ENCODE assay signal across 8 cellular contexts in genomic region chr20:32278199-32278643, GRCh38. TPM values are rescaled to one million over a fixed set of nuclear protein-coding genes. Genes with fewer than 3 reads are reported as not detected.
DNase-seq lines count a peak whose midpoint lies in the region; ATAC-seq and TF ChIP-seq lines count a peak whose summit lies in the region.

No MANE protein-coding gene starts in this region.

- no peaks in the 10 kb centered on the region for H3K27me3 ChIP-seq in CD4-positive, alpha-beta T cell (ENCODE audit: control insufficient read depth, insufficient read depth, low read length)
- no peaks in the 10 kb centered on the region for H3K27me3 ChIP-seq in HL-60 (ENCODE audit: insufficient read depth, poor library complexity, severe bottlenecking)
- no peaks in the 10 kb centered on the region for H3K27me3 ChIP-seq in iPS-18a (ENCODE audit: control insufficient read depth, insufficient read depth, low read length)

- no peaks in the 10 kb centered on the region for H3K9me3 Mint-ChIP-seq in CD4-positive, alpha-beta T cell
- no peaks in the 10 kb centered on the region for H3K9me3 Mint-ChIP-seq in stimulated activated memory B cell treated with anti-CD40 and anti-IgM and Interleukin-4, amounts not matched to agents 10 μg/mL and 1 μg/mL and 100 μg/mL, for 72 hours

- DNase-seq in CD4-positive, alpha-beta T cell: peak in 2 of 10 experiments; percentile 4
- DNase-seq in HL-60 (ENCODE audit: low read depth in 1 of 2, low spot score in 1 of 2) (peak in 1 of 2 experiments; percentile 59), DMS79 treated with DMSO at 0.1 percent for 48 hours (lab: John Stamatoyannopoulos, UW) (no peak), NCI-H446 treated with DMSO at 0.1 percent for 48 hours (lab: John Stamatoyannopoulos, UW) (no peak)
- DNase-seq in activated naive CD4-positive, alpha-beta T cell treated with anti-CD3 and anti-CD28 coated beads, Interleukin-2, amount 50 U/mL, for 16 hours: peak; percentile 14

- peak overlapping the region; percentile 52 for H3K9ac ChIP-seq in iPS-18a (ENCODE audit: low read length)

- H3K4me3 Mint-ChIP-seq in CD4-positive, alpha-beta T cell: peak overlapping the region; percentile 92
- peak overlapping the region; percentile 87 for H3K4me3 Mint-ChIP-seq in stimulated activated memory B cell treated with anti-CD40 and anti-IgM and Interleukin-4, amounts not matched to agents 10 μg/mL and 1 μg/mL and 100 μg/mL, for 72 hours

- peaks cover 46% of the 10 kb centered on the region for H3K4me1 Mint-ChIP-seq in CD4-positive, alpha-beta T cell (ENCODE audit: low read depth)
- H3K4me1 Mint-ChIP-seq in stimulated activated memory B cell treated with anti-CD40 and anti-IgM and Interleukin-4, amounts not matched to agents 10 μg/mL and 1 μg/mL and 100 μg/mL, for 72 hours: peaks cover 45% of the 10 kb centered on the region

- H3K36me3 Mint-ChIP-seq in CD4-positive, alpha-beta T cell (ENCODE audit: low read depth): peaks cover 11% of the 10 kb centered on the region
- peaks cover 15% of the 10 kb centered on the region for H3K36me3 Mint-ChIP-seq in stimulated activated memory B cell treated with anti-CD40 and anti-IgM and Interleukin-4, amounts not matched to agents 10 μg/mL and 1 μg/mL and 100 μg/mL, for 72 hours

- H3K9me3 ChIP-seq in CD4-positive, alpha-beta T cell (ENCODE audit: control insufficient read depth, low read length): no peaks in the 10 kb centered on the region
- H3K9me3 ChIP-seq in iPS-18a (ENCODE audit: control insufficient read depth, low read depth, low read length): no peaks in the 10 kb centered on the region

- H3K4me3 ChIP-seq in HL-60 (replicated peaks; ENCODE audit: insufficient read depth, low read length) (peak overlapping the region; percentile 98), iPS-18a (ENCODE audit: low read length) (peak overlapping the region; percentile 88)

- TF ChIP-seq CTCF in CD4-positive, alpha-beta T cell (IDR thresholded peaks at IDR 0.05): no peak
- no peak for TF ChIP-seq CTCF in HL-60 (IDR thresholded peaks at IDR 0.05; ENCODE audit: insufficient read depth, low read length)

- ATAC-seq in CD4-positive, alpha-beta T cell (ENCODE audit: poor library complexity): peak; percentile 32
- ATAC-seq in GM19463 (IDR thresholded peaks at IDR 0.05; ENCODE audit: unreplicated experiment): peak; percentile 71
- peak; percentile 93 for ATAC-seq in stimulated activated memory B cell treated with anti-CD40 and anti-IgM and Interleukin-4, amounts not matched to agents 10 μg/mL and 1 μg/mL and 100 μg/mL, for 72 hours

- H3K4me1 ChIP-seq in iPS-18a (ENCODE audit: control insufficient read depth, low read depth, low read length): no peaks in the 10 kb centered on the region

- CTCF ChIA-PET in CD4-positive, alpha-beta T cell (lab: Charles Lee): no interaction called here

- H3K27ac Mint-ChIP-seq in CD4-positive, alpha-beta T cell: peak overlapping the region; percentile 85
- peak overlapping the region; percentile 90 for H3K27ac Mint-ChIP-seq in stimulated activated memory B cell treated with anti-CD40 and anti-IgM and Interleukin-4, amounts not matched to agents 10 μg/mL and 1 μg/mL and 100 μg/mL, for 72 hours

- no peaks in the 10 kb centered on the region for H3K36me3 ChIP-seq in iPS-18a (ENCODE audit: control insufficient read depth, low read depth, low read length)

- intact Hi-C loops in CD4-positive, alpha-beta T cell (cut with DNase I, micrococcal nuclease): loop anchor here in 1 of 2 experiments (5.0 kb wide), 1 partner anchor 171 kb away; the partner anchor contains the start of gene TM9SF4

- peak overlapping the region; percentile 76 for H3K27ac ChIP-seq in CD4-positive, alpha-beta T cell (ENCODE audit: low read depth, low read length)
- peak overlapping the region; percentile 68 for H3K27ac ChIP-seq in HL-60 (replicated peaks)
- H3K27ac ChIP-seq in iPS-18a (ENCODE audit: low read length): no peak overlapping the region

- no peaks in the 10 kb centered on the region for H3K27me3 Mint-ChIP-seq in CD4-positive, alpha-beta T cell
- no peaks in the 10 kb centered on the region for H3K27me3 Mint-ChIP-seq in stimulated activated memory B cell treated with anti-CD40 and anti-IgM and Interleukin-4, amounts not matched to agents 10 μg/mL and 1 μg/mL and 100 μg/mL, for 72 hours

- POLR2A ChIA-PET in CD4-positive, alpha-beta T cell (lab: Charles Lee): interaction anchor here (0.9 kb wide), 1 partner anchor 79 kb away, joined by 3 read pairs; no protein-coding TSS in a partner anchor

RNA-seq across cellular contexts. Expression of gene KIF3B, which starts 0.8 kb away (rescaled TPM):
- total RNA-seq in CD4-positive, alpha-beta T cell: 1 to 10 TPM; 7.3 TPM

Comparison
In these comparisons a context has a peak if more than half of its experiments do, and no peak if none do; other contexts are left out.
1. ATAC-seq: peak in every context shown above with its lines; median percentile 93 in stimulated activated memory B cell treated with anti-CD40 and anti-IgM and Interleukin-4, amounts not matched to agents 10 μg/mL and 1 μg/mL and 100 μg/mL, for 72 hours; 71 in GM19463; 32 in CD4-positive, alpha-beta T cell.